ENCODE assay signal across 8 cellular contexts in the genomic region with DNA sequence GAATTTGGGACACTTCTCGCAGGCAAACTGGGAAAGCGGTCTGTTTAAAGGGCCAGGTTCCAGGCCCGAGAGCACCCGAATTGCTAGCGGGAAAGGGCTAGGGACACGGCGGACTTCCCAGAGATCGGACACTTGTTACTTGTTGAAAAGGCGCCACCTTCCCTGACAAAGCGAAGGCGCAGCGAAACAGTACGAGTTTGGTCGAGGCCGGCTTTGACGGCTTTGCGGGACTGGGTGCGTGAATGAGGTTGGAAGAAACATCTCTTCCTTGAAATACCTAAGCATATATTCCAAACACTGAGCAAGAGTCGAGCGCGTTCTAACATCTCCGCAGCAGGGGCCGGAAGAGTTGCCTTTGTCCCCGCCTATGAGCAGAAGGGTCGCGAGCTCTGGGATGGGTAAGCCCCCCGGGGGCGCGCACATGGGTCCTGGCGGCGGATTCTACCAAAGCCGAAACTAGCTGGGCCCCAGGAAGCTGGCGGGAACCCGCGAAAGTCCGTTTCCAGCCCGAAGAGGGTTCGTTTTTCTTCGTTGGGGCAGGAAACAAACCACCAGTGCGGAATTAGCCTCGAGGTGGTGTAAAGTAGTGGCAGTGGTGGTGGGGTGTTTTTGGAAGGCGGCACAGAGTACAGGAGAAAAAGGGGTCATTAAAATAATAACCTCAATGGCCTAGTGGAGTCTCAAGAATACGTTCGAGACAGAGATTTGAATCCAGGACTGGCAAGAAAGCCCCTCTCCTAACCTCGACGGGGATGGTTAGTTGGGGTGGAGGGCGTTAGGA. TPM values are rescaled to one million over a fixed set of nuclear protein-coding genes. Genes with fewer than 3 reads are reported as not detected.
DNase-seq lines count a peak whose midpoint lies in the region; ATAC-seq, FAIRE-seq and TF ChIP-seq lines count a peak whose summit lies in the region.

No MANE protein-coding gene starts in this region.

- peaks cover 24% of the 10 kb centered on the region for H3K4me1 Mint-ChIP-seq in CD8-positive, alpha-beta T cell (ENCODE audit: low read depth)

- peaks cover 13% of the 10 kb centered on the region for H3K4me1 ChIP-seq in CD8-positive, alpha-beta T cell (ENCODE audit: insufficient read depth, low read length)
- H3K4me1 ChIP-seq in mammary epithelial cell (ENCODE audit: insufficient read depth, low read length) (peaks cover 39% of the 10 kb centered on the region), tibial nerve (peaks cover 0 to 64% (median 10%) of the 10 kb centered on the region in 4 donors), Karpas-422 (ENCODE audit: low read length) (peaks cover 4% of the 10 kb centered on the region; the same call in 1 of the 2 replicates)

- H4K20me1 ChIP-seq in mammary epithelial cell (ENCODE audit: insufficient read depth, low read length) = no peaks in the 10 kb centered on the region
- no peaks in the 10 kb centered on the region for H4K20me1 ChIP-seq in Karpas-422 (ENCODE audit: insufficient read depth, low read depth, low read length)

- no peak for TF ChIP-seq CTCF in CD8-positive, alpha-beta T cell (IDR thresholded peaks at IDR 0.05)
- TF ChIP-seq CTCF in mammary epithelial cell (conservative IDR thresholded peaks at IDR 0.05 in 1 of 2, IDR thresholded peaks at IDR 0.05 in 1 of 2; ENCODE audit: extremely low read depth in 1 of 2, insufficient read depth in 1 of 2, low read depth in 1 of 2, low read length in 2 of 2) (peak in 1 of 2 donors; percentile 26), tibial nerve (IDR thresholded peaks at IDR 0.05) (no peak)

- H3K79me2 ChIP-seq in mammary epithelial cell (ENCODE audit: insufficient read depth, low read length) (peaks cover 21% of the 10 kb centered on the region), Karpas-422 (ENCODE audit: low read length) (no peaks in the 10 kb centered on the region)

- H3K9me3 Mint-ChIP-seq in CD8-positive, alpha-beta T cell = no peaks in the 10 kb centered on the region

- no peaks in the 10 kb centered on the region for H3K9me3 ChIP-seq in CD8-positive, alpha-beta T cell (ENCODE audit: low read length)
- no peaks in the 10 kb centered on the region for H3K9me3 ChIP-seq in mammary epithelial cell (replicated peaks; ENCODE audit: insufficient read depth, low read length)
- peaks cover 0 to 3% (median 0%) of the 10 kb centered on the region in 4 donors for H3K9me3 ChIP-seq in tibial nerve
- no peaks in the 10 kb centered on the region for H3K9me3 ChIP-seq in Karpas-422 (ENCODE audit: low read length)

- no peaks in the 10 kb centered on the region for H3K9me2 ChIP-seq in Karpas-422 (replicated peaks; ENCODE audit: insufficient read depth, low read length)

- no peak for TF ChIP-seq POLR2A in tibial nerve (IDR thresholded peaks at IDR 0.05)

- H3K9ac ChIP-seq in mammary epithelial cell (ENCODE audit: insufficient read depth, low read length) (no peak overlapping the region), Karpas-422 (ENCODE audit: low read length) (no peak overlapping the region)

- peak overlapping the region; percentile 98 for H3K4me2 ChIP-seq in mammary epithelial cell (ENCODE audit: insufficient read depth, low read depth, low read length)
- H3K4me2 ChIP-seq in Karpas-422 (ENCODE audit: low read depth, low read length, poor library complexity, severe bottlenecking) = no peak overlapping the region

- H3K36me3 Mint-ChIP-seq in CD8-positive, alpha-beta T cell = no peaks in the 10 kb centered on the region

- POLR2A ChIA-PET in CD8-positive, alpha-beta T cell (lab: Charles Lee) = no interaction called here

- no peak for DNase-seq in CD8-positive, alpha-beta T cell
- no peak for DNase-seq in HTR-8/SVneo (ENCODE audit: insufficient read length, low spot score)
- peak; percentile 12 for DNase-seq in mammary epithelial cell
- no peak for DNase-seq in left lobe of liver (ENCODE audit: low spot score)
- DNase-seq in tibial nerve (ENCODE audit: low spot score in 2 of 2) = no peak
- no peak for DNase-seq in CD1c-positive myeloid dendritic cell (ENCODE audit: extremely low spot score)
- no peak for DNase-seq in germinal center (ENCODE audit: low spot score)
- no peak for DNase-seq in Karpas-422

- H3K4me3 ChIP-seq in CD8-positive, alpha-beta T cell (ENCODE audit: low read depth, low read length) = no peak overlapping the region
- H3K4me3 ChIP-seq in mammary epithelial cell (replicated peaks in 1 of 3; ENCODE audit: insufficient read depth in 1 of 3, low read depth in 2 of 3, low read length in 3 of 3) (peak overlapping the region; percentile 37 to 59 (median 57)), tibial nerve (peak overlapping the region; percentile 3 to 52 (median 20)), Karpas-422 (ENCODE audit: low read length) (no peak overlapping the region)

- H3K27ac ChIP-seq in CD8-positive, alpha-beta T cell (ENCODE audit: low read depth, low read length) = no peak overlapping the region
- H3K27ac ChIP-seq in mammary epithelial cell (ENCODE audit: insufficient read depth, low read depth, low read length) = no peak overlapping the region
- H3K27ac ChIP-seq in tibial nerve = no peak overlapping the region
- no peak overlapping the region for H3K27ac ChIP-seq in Karpas-422 (ENCODE audit: low read length)

- no peak overlapping the region for H3K27ac Mint-ChIP-seq in CD8-positive, alpha-beta T cell

- no TSS peak for BruUV-seq in mammary epithelial cell (replicated peaks; lab: Mats Ljungman, UMichigan)

- peak; percentile 74 for FAIRE-seq in HTR-8/SVneo (lab: Jason Lieb, UNC)

- CTCF ChIA-PET in CD8-positive, alpha-beta T cell (lab: Charles Lee) = no interaction called here
- CTCF ChIA-PET in mammary epithelial cell (lab: Charles Lee; ENCODE audit: low non-redundant PET) = interaction anchor here (0.6 kb wide), 1 partner anchor 142 kb away, joined by 3 read pairs; no protein-coding TSS in a partner anchor

- peaks cover 9% of the 10 kb centered on the region for H3K27me3 ChIP-seq in CD8-positive, alpha-beta T cell (ENCODE audit: insufficient read depth, low read length)
- H3K27me3 ChIP-seq in mammary epithelial cell (ENCODE audit: insufficient read depth, low read length) (no peaks in the 10 kb centered on the region), tibial nerve (peaks cover 4 to 95% of the 10 kb centered on the region in 2 donors), Karpas-422 (ENCODE audit: low read length) (no peaks in the 10 kb centered on the region)

- no peaks in the 10 kb centered on the region for H3K36me3 ChIP-seq in CD8-positive, alpha-beta T cell (ENCODE audit: insufficient read depth, low read length)
- H3K36me3 ChIP-seq in mammary epithelial cell (ENCODE audit: insufficient read depth, low read length) = no peaks in the 10 kb centered on the region
- H3K36me3 ChIP-seq in tibial nerve = no peaks in the 10 kb centered on the region
- no peaks in the 10 kb centered on the region for H3K36me3 ChIP-seq in Karpas-422 (ENCODE audit: insufficient read depth, low read length)

- ATAC-seq in CD8-positive, alpha-beta T cell = no peak
- ATAC-seq in left lobe of liver = peak; percentile 3

- no peak for TF ChIP-seq EP300 in tibial nerve (IDR thresholded peaks at IDR 0.05)

- H2AFZ ChIP-seq in mammary epithelial cell (ENCODE audit: low read depth, low read length) (peak overlapping the region; percentile 90), Karpas-422 (ENCODE audit: low read length) (no peak overlapping the region)

- H3K27me3 Mint-ChIP-seq in CD8-positive, alpha-beta T cell (ENCODE audit: low read depth) = peaks cover 60% of the 10 kb centered on the region

- 32% methylated on average over 46 of the region's 47 CpGs for WGBS in mammary epithelial cell (ENCODE audit: low coverage, missing lambda C conversion rate)
- WGBS in tibial nerve, 2 donors = 3 to 6% methylated on average over 47 of the region's 47 CpGs

- intact Hi-C loops in CD8-positive, alpha-beta T cell (cut with DNase I, micrococcal nuclease) = loop anchor here in 1 of 2 experiments (5.0 kb wide), 1 partner anchor 354 kb away; no protein-coding TSS in a partner anchor
- intact Hi-C loops in mammary epithelial cell (cut with micrococcal nuclease) = loop anchor here (2.0 to 10.0 kb wide), 4 partner anchors 52 to 566 kb away; no protein-coding TSS in a partner anchor

- dilution Hi-C loops in mammary epithelial cell (cut with HindIII; ENCODE audit: low sequenced_read_pairs) = no loop called here

- peak overlapping the region; percentile 50 for H3K4me3 Mint-ChIP-seq in CD8-positive, alpha-beta T cell

- in situ Hi-C loops in mammary epithelial cell (cut with MboI; ENCODE audit: low sequenced_read_pairs in 2 of 2) = loop anchor here in 1 of 2 donors (5.0 kb wide), 1 partner anchor 354 kb away; no protein-coding TSS in a partner anchor

RNA-seq across cellular contexts. Expression of a gene that starts 1.5 kb away (rescaled TPM):
- total RNA-seq in CD8-positive, alpha-beta T cell = not detected
- total RNA-seq in mammary epithelial cell (1 to 10 TPM in 1 of 2 donors, under 1 TPM in 1; 0.17 to 1.3 TPM), left lobe of liver (0.18 TPM), tibial nerve (not detected)
- 0.79 TPM for polyA plus RNA-seq in mammary epithelial cell
- not detected for polyA minus RNA-seq in mammary epithelial cell
- total RNA-seq in Karpas-422 (2014; rRNA removed; shearing (Covaris generic); ENCODE audit: low replicate concordance) = 0.11 TPM in 1 of 2 replicates, not detected in the other

Comparison
In these comparisons a context has a peak if more than half of its experiments do, and no peak if none do; other contexts are left out.
1. H3K4me3 ChIP-seq: peak in mammary epithelial cell (3 of 3) and tibial nerve (4 of 4); none in CD8-positive, alpha-beta T cell (single experiment) and Karpas-422 (single experiment).